8 cellular contexts compared by ENCODE assay signal in the genomic region with DNA sequence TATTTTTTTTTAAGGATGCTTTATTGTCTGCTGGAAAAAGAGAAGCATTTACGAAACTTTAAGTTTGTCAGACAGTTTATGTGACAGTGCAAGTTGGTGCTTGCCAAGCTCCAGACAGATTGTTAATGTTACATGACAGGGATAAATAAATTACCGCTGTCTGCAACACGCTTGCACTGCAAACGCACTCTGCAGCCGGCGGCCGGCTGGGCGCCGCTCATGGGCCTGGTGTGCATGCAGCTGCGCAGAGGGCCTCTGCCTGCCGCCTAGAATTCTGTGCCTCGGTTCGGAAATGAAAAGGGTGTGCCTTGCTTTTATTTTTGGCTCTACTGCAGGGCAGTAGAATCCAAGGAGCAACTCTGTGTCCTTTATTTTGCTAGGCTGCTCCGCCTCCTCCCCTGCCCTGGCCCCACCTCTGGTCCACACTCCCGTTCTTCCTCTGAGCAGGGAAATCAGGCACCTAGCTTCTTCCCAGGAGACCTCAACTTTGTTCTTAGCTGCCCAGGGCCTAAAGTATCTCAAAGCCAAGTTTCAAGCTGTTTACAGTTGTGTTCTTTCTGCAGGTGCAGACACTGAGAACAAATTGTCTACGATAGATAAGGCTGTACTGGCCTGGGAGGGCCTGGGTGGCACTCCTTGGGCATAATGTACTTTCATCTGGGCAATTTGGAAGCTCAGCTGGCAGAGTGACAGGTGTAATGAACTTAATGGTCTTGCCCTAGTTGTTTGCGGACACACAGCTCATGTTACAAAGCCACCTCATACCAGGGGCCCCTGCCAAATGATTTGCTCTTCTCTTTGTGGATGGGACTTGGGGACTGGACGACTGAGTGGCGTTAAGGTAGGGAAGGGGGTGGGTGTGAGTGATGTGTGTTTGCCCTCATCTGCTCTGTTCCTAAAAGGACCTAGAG. TPM values are rescaled to one million over a fixed set of nuclear protein-coding genes. Genes with fewer than 3 reads are reported as not detected.
DNase-seq lines count a peak whose midpoint lies in the region; ATAC-seq and TF ChIP-seq lines count a peak whose summit lies in the region.

No MANE protein-coding gene starts in this region.

- no peaks in the 10 kb centered on the region for H3K36me3 ChIP-seq in GM23248 (ENCODE audit: low read depth)

- no peaks in the 10 kb centered on the region for H4K20me1 ChIP-seq in GM23248 (ENCODE audit: insufficient read depth)

- H2AFZ ChIP-seq in GM23248, result no peak overlapping the region

- H3F3A ChIP-seq in GM23248 (ENCODE audit: insufficient read depth), result no peaks in the 10 kb centered on the region

- H3K9ac ChIP-seq in GM23248, result no peak overlapping the region

- H3K9me3 Mint-ChIP-seq in activated CD4-positive, alpha-beta T cell treated with anti-CD3 and anti-CD28 coated beads for 36 hours (ENCODE audit: low read depth), result no peaks in the 10 kb centered on the region

- no peaks in the 10 kb centered on the region for H3K9me2 ChIP-seq in GM23248 (ENCODE audit: insufficient read depth)

- intact Hi-C loops in activated CD4-positive, alpha-beta T cell treated with anti-CD3 and anti-CD28 coated beads for 36 hours (cut with DNase I, micrococcal nuclease), result no loop called here

- no peaks in the 10 kb centered on the region for H3K79me2 ChIP-seq in GM23248 (ENCODE audit: insufficient read depth)

- in situ Hi-C loops in GM23248 (cut with MboI), result no loop called here

- no peaks in the 10 kb centered on the region for H3K4me1 ChIP-seq in GM23248 (ENCODE audit: insufficient read depth)

- H3K4me3 ChIP-seq in GM23248, result no peak overlapping the region
- no peak overlapping the region for H3K4me3 ChIP-seq in foreskin fibroblast (ENCODE audit: low read depth in 1 of 2, low read length in 2 of 2)

- 10 to 14% methylated on average over 19 of the region's 19 CpGs for WGBS in GM23248 (ENCODE audit: low coverage in 1 of 2, low lambda C conversion rate in 2 of 2, missing lambda C conversion rate in 2 of 2), 2 experiments

- ATAC-seq in activated CD4-positive, alpha-beta T cell treated with anti-CD3 and anti-CD28 coated beads for 36 hours, result no peak

- H3K36me3 Mint-ChIP-seq in activated CD4-positive, alpha-beta T cell treated with anti-CD3 and anti-CD28 coated beads for 36 hours (ENCODE audit: low read depth), result no peaks in the 10 kb centered on the region

- no peak overlapping the region for H3K4me2 ChIP-seq in GM23248 (ENCODE audit: unreplicated experiment)

- H3K4me1 Mint-ChIP-seq in activated CD4-positive, alpha-beta T cell treated with anti-CD3 and anti-CD28 coated beads for 36 hours, result peaks cover 30% of the 10 kb centered on the region

- H3K27ac ChIP-seq in GM23248, result no peak overlapping the region

- POLR2A ChIA-PET in activated CD4-positive, alpha-beta T cell treated with anti-CD3 and anti-CD28 coated beads for 36 hours (lab: Charles Lee), result no interaction called here

- DNase-seq in GM23248, result peak; percentile 28
- peak; percentile 66 for DNase-seq in NCI-H774 (lab: John Stamatoyannopoulos, UW)
- DNase-seq in foreskin fibroblast, result peak; percentile 23 to 64
- DNase-seq in retina, result peak; percentile 86
- no peak for DNase-seq in activated CD4-positive, alpha-beta T cell treated with anti-CD3 and anti-CD28 coated beads for 36 hours
- no peak for DNase-seq in erythroblast (lab: John Stamatoyannopoulos, UW)
- no peak for DNase-seq in activated T-cell treated with anti-CD3 and anti-CD28 coated beads, Interleukin-2, amount 50 U/mL, for 48 hours
- DNase-seq in activated naive CD4-positive, alpha-beta T cell (lab: John Stamatoyannopoulos, UW), result no peak

- H3K9me3 ChIP-seq in GM23248 (ENCODE audit: low read depth), result no peaks in the 10 kb centered on the region

- no peak for TF ChIP-seq POLR2A in erythroblast (IDR thresholded peaks at IDR 0.05; ENCODE audit: low read length)

- no peak overlapping the region for H3K27ac Mint-ChIP-seq in activated CD4-positive, alpha-beta T cell treated with anti-CD3 and anti-CD28 coated beads for 36 hours

- TF ChIP-seq CTCF in foreskin fibroblast (IDR thresholded peaks at IDR 0.05; ENCODE audit: low read depth, low read length), result no peak

- H3K27me3 ChIP-seq in GM23248 (replicated peaks; ENCODE audit: insufficient read depth), result peaks cover 53% of the 10 kb centered on the region

- peaks cover 7% of the 10 kb centered on the region for H3K27me3 Mint-ChIP-seq in activated CD4-positive, alpha-beta T cell treated with anti-CD3 and anti-CD28 coated beads for 36 hours

- CTCF ChIA-PET in activated CD4-positive, alpha-beta T cell treated with anti-CD3 and anti-CD28 coated beads for 36 hours (lab: Charles Lee), result interaction anchor here (0.5 to 0.9 kb wide), 2 partner anchors 49 to 523 kb away, joined by 3 read pairs; no protein-coding TSS in a partner anchor

- H3K4me3 Mint-ChIP-seq in activated CD4-positive, alpha-beta T cell treated with anti-CD3 and anti-CD28 coated beads for 36 hours, result no peak overlapping the region

RNA-seq across cellular contexts. Expression of a gene that starts 4.1 kb away (rescaled TPM):
- total RNA-seq in GM23248 (2014; rRNA removed; shearing (Covaris generic)), result not detected in 2 replicates
- polyA plus RNA-seq in GM23248 (2016; fragmentation: Nextera tagmentation; extraction: Ambion mirVana), result not detected in 2 replicates
- 10 to 100 TPM; 29.3 to 32.2 TPM for total RNA-seq in activated CD4-positive, alpha-beta T cell treated with anti-CD3 and anti-CD28 coated beads for 36 hours

Comparison
In these comparisons a context has a peak if more than half of its experiments do, and no peak if none do; other contexts are left out.
1. DNase-seq: peak in GM23248 (single experiment), NCI-H774 (single experiment), foreskin fibroblast (2 of 2) and retina (single experiment); none in activated CD4-positive, alpha-beta T cell treated with anti-CD3 and anti-CD28 coated beads for 36 hours (single experiment), erythroblast (0 of 2), activated T-cell treated with anti-CD3 and anti-CD28 coated beads, Interleukin-2, amount 50 U/mL, for 48 hours (0 of 2) and activated naive CD4-positive, alpha-beta T cell (0 of 4).
2. RNA of a gene that starts 4.1 kb away (total RNA-seq): 29.3 to 32.2 TPM in activated CD4-positive, alpha-beta T cell treated with anti-CD3 and anti-CD28 coated beads for 36 hours; not detected in GM23248; every median in the first group is over 10 times any median in the second.